15 cellular contexts compared by ENCODE assay signal in genomic region chr5:1002836-1003235, GRCh38. TPM values are rescaled to one million over a fixed set of nuclear protein-coding genes. Genes with fewer than 3 reads are reported as not detected.
DNase-seq lines count a peak whose midpoint lies in the region; ATAC-seq, FAIRE-seq and TF ChIP-seq lines count a peak whose summit lies in the region.
"Had no signal": no experiment of that assay in that cellular context is flagged by ENCODE, and none has a peak within 500 bp of the region (broad histone marks: within the 10 kb centered on the region; RNA-seq: fewer than 3 reads in every experiment).

No MANE protein-coding gene starts in this region.

- H3K4me1 ChIP-seq in Peyer's patch (peaks cover 0 to 30% (median 0%) of the 10 kb centered on the region in 4 donors), lower lobe of right lung (peaks cover 24% of the 10 kb centered on the region), aorta (ENCODE audit: control insufficient read depth in 1 of 2, insufficient read depth in 2 of 2, low read length in 2 of 2) (no peaks in the 10 kb centered on the region), A673 (ENCODE audit: insufficient read depth, low read length, poor library complexity, severe bottlenecking) (peaks cover 22% of the 10 kb centered on the region)

- intact Hi-C loops in cardiac septum (cut with DNase I), result loop anchor here (5.0 kb wide), 1 partner anchor 339 kb away; no protein-coding TSS in a partner anchor
- intact Hi-C loops in Right ventricle myocardium inferior (cut with DNase I), result no loop called here
- intact Hi-C loops in lower lobe of right lung (cut with DNase I), result no loop called here
- intact Hi-C loops in aorta (cut with DNase I), result no loop called here
- intact Hi-C loops in A673 (cut with micrococcal nuclease; ENCODE audit: unreplicated experiment), result no loop called here

- BruUV-seq in A673 (replicated peaks; lab: Mats Ljungman, UMichigan), result no TSS peak

- no peak for FAIRE-seq in frontal cortex (lab: Jason Lieb, UNC)

- CTCF ChIA-PET in A673 (lab: Charles Lee), result no interaction called here

- no peak overlapping the region for H3K27ac ChIP-seq in Peyer's patch
- no peak overlapping the region for H3K27ac ChIP-seq in lower lobe of right lung
- H3K27ac ChIP-seq in aorta (ENCODE audit: low read depth in 1 of 2, low read length in 2 of 2), result no peak overlapping the region
- H3K27ac ChIP-seq in A673 (ENCODE audit: low read depth, low read length, poor library complexity, severe bottlenecking), result no peak overlapping the region
- H3K27ac ChIP-seq: WERI-Rb-1 had no signal

- ATAC-seq in Right ventricle myocardium inferior (no peak), lower lobe of right lung (no peak), aorta (ENCODE audit: low FRiP score) (no peak)
- ATAC-seq: heart left ventricle, right cardiac atrium had no signal

- H3K36me3 ChIP-seq in Peyer's patch (no peaks in the 10 kb centered on the region), lower lobe of right lung (no peaks in the 10 kb centered on the region), aorta (ENCODE audit: control insufficient read depth in 1 of 2, insufficient read depth in 2 of 2, low read length in 1 of 2) (no peaks in the 10 kb centered on the region), A673 (ENCODE audit: insufficient read depth, low read length, poor library complexity, severe bottlenecking) (no peaks in the 10 kb centered on the region)
- H3K36me3 ChIP-seq: BE2C, esophagus squamous epithelium, heart left ventricle, WERI-Rb-1 had no signal

- 89 to 90% methylated on average over 12 to 13 of the region's 13 CpGs for WGBS in aorta, 2 donors

- DNase-seq in cardiac septum (ENCODE audit: low spot score) (peak; percentile 49), Right ventricle myocardium inferior (ENCODE audit: missing footprints) (no peak), Peyer's patch (peak; percentile 10 to 43 (median 34)), lower lobe of right lung (peak; percentile 17), aorta (peak; percentile 32 to 33), A673 (ENCODE audit: low spot score) (no peak), frontal cortex (ENCODE audit: low spot score in 2 of 2) (no peak)
- DNase-seq: BE2C; esophagus squamous epithelium; HFFc6; stimulated activated CD4-positive, alpha-beta T cell treated with anti-CD3 and anti-CD28 coated beads, Interleukin-1b, Interleukin-23, amount 100 ng/mL, for 48 hours; SW 1271 had no signal

- POLR2A ChIA-PET in A673 (lab: Charles Lee; ENCODE audit: low non-redundant PET), result no interaction called here

- H3K27me3 ChIP-seq in Peyer's patch (no peaks in the 10 kb centered on the region), lower lobe of right lung (ENCODE audit: low read depth) (peaks cover 20% of the 10 kb centered on the region), aorta (ENCODE audit: control insufficient read depth in 1 of 2, insufficient read depth in 2 of 2, low read length in 1 of 2) (no peaks in the 10 kb centered on the region), A673 (replicated peaks; ENCODE audit: insufficient read depth, low read depth, low read length, poor library complexity) (no peaks in the 10 kb centered on the region)

- TF ChIP-seq POLR2A in Peyer's patch (IDR thresholded peaks at IDR 0.05), result no peak

- H3K9me3 ChIP-seq in Peyer's patch, result no peaks in the 10 kb centered on the region
- H3K9me3 ChIP-seq in lower lobe of right lung, result no peaks in the 10 kb centered on the region
- no peaks in the 10 kb centered on the region for H3K9me3 ChIP-seq in aorta (ENCODE audit: control insufficient read depth, low read length)
- no peaks in the 10 kb centered on the region for H3K9me3 ChIP-seq in A673 (ENCODE audit: low read depth, low read length, poor library complexity, severe bottlenecking)
- H3K9me3 ChIP-seq: BE2C, esophagus squamous epithelium, heart left ventricle had no signal

- TF ChIP-seq CTCF in Peyer's patch (IDR thresholded peaks at IDR 0.05) (no peak), lower lobe of right lung (IDR thresholded peaks at IDR 0.05) (no peak), A673 (conservative IDR thresholded peaks at IDR 0.05; ENCODE audit: low read depth, low read length) (no peak)

- H3K4me3 ChIP-seq in Peyer's patch (no peak overlapping the region), lower lobe of right lung (no peak overlapping the region), aorta (ENCODE audit: low read length in 2 of 2) (no peak overlapping the region), A673 (ENCODE audit: low read depth, low read length, poor library complexity, severe bottlenecking) (no peak overlapping the region)
- H3K4me3 ChIP-seq: heart left ventricle had no signal

RNA-seq across cellular contexts. Expression of gene NKD2, which starts 5.8 kb away (rescaled TPM):
- 3.6 TPM for total RNA-seq in cardiac septum
- 4.4 TPM for total RNA-seq in Right ventricle myocardium inferior
- 1 to 10 TPM; 1.9 to 9.9 (median 3.5) TPM for total RNA-seq in Peyer's patch
- total RNA-seq in lower lobe of right lung, result 24.1 TPM
- 1 to 10 TPM; 2.8 to 6.8 TPM for total RNA-seq in aorta
- polyA plus RNA-seq in aorta, result under 1 TPM in 1 of 2 donors, not detected in 1; 0.10 TPM
- total RNA-seq in A673 (2021), result 22.9 and 23.5 TPM in 2 replicates
- total RNA-seq in frontal cortex, result 2.9 TPM
- total RNA-seq: HFFc6 had no signal

Comparison
In these comparisons a context has a peak if more than half of its experiments do, and no peak if none do; other contexts are left out.
1. DNase-seq: peak in cardiac septum (single experiment), Peyer's patch (3 of 3), lower lobe of right lung (single experiment) and aorta (2 of 2); none in Right ventricle myocardium inferior (single experiment), A673 (single experiment) and frontal cortex (0 of 2).